Comparison of ENCODE assay signal across 12 cellular contexts in the genomic region with DNA sequence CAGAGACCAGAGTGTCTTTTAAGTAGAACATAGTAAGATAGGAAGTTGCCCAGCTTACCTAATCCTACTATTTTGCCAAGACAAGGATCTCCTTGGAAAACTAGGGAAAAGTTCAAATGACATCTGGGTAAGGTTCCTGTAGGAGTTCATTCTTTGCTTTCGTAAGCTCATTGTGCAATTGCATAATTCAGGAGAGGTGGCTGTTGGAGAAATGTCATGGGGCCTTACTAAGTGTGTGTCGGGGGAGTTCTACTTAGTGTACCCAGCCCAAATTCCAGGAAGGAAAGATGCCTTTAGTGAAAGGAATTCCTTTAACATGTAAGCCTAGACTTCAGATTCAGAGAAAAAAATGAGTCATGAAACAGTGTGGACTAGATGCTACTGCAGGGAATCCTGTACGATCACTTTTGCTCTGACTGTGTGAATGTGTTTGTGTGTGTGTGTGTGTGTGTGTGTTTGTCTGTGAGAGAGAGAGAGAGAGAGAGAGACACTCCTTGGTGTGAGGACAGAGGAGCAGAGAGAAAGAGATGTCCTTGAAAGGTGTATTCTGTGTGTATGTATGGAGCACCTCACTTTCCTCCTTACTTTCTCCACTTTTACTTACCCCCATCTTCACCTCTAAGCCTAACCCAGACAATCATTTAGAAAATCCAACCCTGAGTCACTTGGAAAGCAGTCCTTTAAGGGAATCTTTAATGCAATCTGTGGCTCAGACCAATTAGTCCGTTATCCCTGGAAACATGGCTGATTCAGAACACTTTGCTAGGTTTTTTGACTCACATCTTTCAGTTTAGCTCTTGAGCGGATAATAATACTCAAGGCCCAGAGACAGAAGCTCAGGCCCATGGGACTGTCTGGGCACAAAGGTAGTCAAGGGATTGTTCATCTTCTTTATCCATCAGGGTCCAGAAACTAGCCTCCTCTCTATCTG.
DNase-seq lines count a peak whose midpoint lies in the region; TF ChIP-seq lines count a peak whose summit lies in the region.
"Had no signal": no experiment of that assay in that cellular context is flagged by ENCODE, and none has a peak within 500 bp of the region (broad histone marks: within the 10 kb centered on the region; RNA-seq: fewer than 3 reads in every experiment).

No MANE protein-coding gene starts in this region.

- POLR2A ChIA-PET in AG04449 (lab: Yijun Ruan, JAX), result interaction anchor here (1.3 kb wide), 1 partner anchor 115 kb away, joined by 3 read pairs; no protein-coding TSS in a partner anchor
- POLR2A ChIA-PET in MCF 10A (lab: Yijun Ruan, JAX), result interaction anchor here (1.0 to 1.8 kb wide), 6 partner anchors 8 to 114 kb away, joined by 4 to 10 read pairs (median 6); a partner anchor contains a TSS

- CTCF ChIA-PET in AG04449 (lab: Yijun Ruan, JAX), result interaction anchor here (1.2 to 4.3 kb wide), 6 partner anchors 9 to 135 kb away, joined by 3 to 19 read pairs (median 7); no protein-coding TSS in a partner anchor
- CTCF ChIA-PET in MCF 10A (lab: Yijun Ruan, JAX), result interaction anchor here (0.7 to 7.5 kb wide), 7 partner anchors 9 to 134 kb away, joined by 3 to 45 read pairs (median 4); no protein-coding TSS in a partner anchor

- peak overlapping the region; percentile 97 for H3K27ac Mint-ChIP-seq in HFFc6
- H3K27ac Mint-ChIP-seq in MCF 10A (ENCODE audit: low read depth, unreplicated experiment), result peak overlapping the region; percentile 1

- H3K79me1 ChIP-seq in mesenchymal stem cell (replicated peaks; ENCODE audit: low read length, poor library complexity, severe bottlenecking), result no peaks in the 10 kb centered on the region

- H3K9me3 Mint-ChIP-seq in HFFc6 (no peaks in the 10 kb centered on the region), MCF 10A (ENCODE audit: unreplicated experiment) (no peaks in the 10 kb centered on the region)
- H3K9me3 Mint-ChIP-seq: naive B cell had no signal

- peak overlapping the region in 1 of 2 experiments; percentile 28 for H3K14ac ChIP-seq in mesenchymal stem cell (ENCODE audit: low read length in 2 of 2)

- 35% methylated on average over 5 of the region's 5 CpGs for WGBS in mesenchymal stem cell

- H3K36me3 ChIP-seq in mesenchymal stem cell (ENCODE audit: control insufficient read depth in 1 of 2, insufficient read depth in 2 of 2, low read depth in 1 of 2, low read length in 2 of 2), result no peaks in the 10 kb centered on the region

- TF ChIP-seq CTCF in AG04449 (IDR thresholded peaks at IDR 0.05; ENCODE audit: insufficient read depth, low read length, missing control alignments) (no peak), HFFc6 (IDR thresholded peaks at IDR 0.05) (no peak), MCF 10A (IDR thresholded peaks at IDR 0.05; ENCODE audit: unreplicated experiment) (no peak)

- H4K91ac ChIP-seq in mesenchymal stem cell (ENCODE audit: low read length), result no peak overlapping the region

- H3K4me2 ChIP-seq in mesenchymal stem cell (ENCODE audit: low read length, poor library complexity, severe bottlenecking), result no peak overlapping the region

- no peak overlapping the region for H3K27ac ChIP-seq in mesenchymal stem cell (ENCODE audit: low read length, poor library complexity, severe bottlenecking)

- peak overlapping the region; percentile 12 to 21 for H3K18ac ChIP-seq in mesenchymal stem cell (ENCODE audit: low read depth in 1 of 2, low read length in 2 of 2)

- H3K4me1 Mint-ChIP-seq in HFFc6 (ENCODE audit: low read depth) (peaks cover 44% of the 10 kb centered on the region), MCF 10A (ENCODE audit: insufficient read depth, unreplicated experiment) (peaks cover 6% of the 10 kb centered on the region)

- peak overlapping the region; percentile 31 to 84 for H2BK12ac ChIP-seq in mesenchymal stem cell (ENCODE audit: low read length in 2 of 2)

- peak overlapping the region; percentile 66 for H3K9ac ChIP-seq in mesenchymal stem cell (ENCODE audit: low read length)

- no peaks in the 10 kb centered on the region for H3K9me3 ChIP-seq in mesenchymal stem cell (ENCODE audit: control insufficient read depth, low read length)

- H2AFZ ChIP-seq in mesenchymal stem cell (ENCODE audit: low read depth, low read length), result no peak overlapping the region

- H3K4me3 ChIP-seq in AG04449 (ENCODE audit: low read depth, low read length) (no peak overlapping the region), mesenchymal stem cell (ENCODE audit: insufficient read depth in 1 of 2, low read depth in 1 of 2, low read length in 2 of 2) (peak overlapping the region in 1 of 2 experiments; percentile 40)

- H3K27me3 Mint-ChIP-seq in HFFc6 (ENCODE audit: insufficient read depth) (no peaks in the 10 kb centered on the region; the same call in 1 of the 2 replicates), MCF 10A (ENCODE audit: insufficient read depth, unreplicated experiment) (peaks cover 49% of the 10 kb centered on the region)

- peak overlapping the region; percentile 84 for H3K4me3 Mint-ChIP-seq in HFFc6
- H3K4me3 Mint-ChIP-seq in MCF 10A (ENCODE audit: unreplicated experiment), result no peak overlapping the region
- H3K4me3 Mint-ChIP-seq: naive B cell had no signal

- H2AK5ac ChIP-seq in mesenchymal stem cell (ENCODE audit: low read length, severe bottlenecking), result no peak overlapping the region

- no peak overlapping the region for H2BK15ac ChIP-seq in mesenchymal stem cell (ENCODE audit: low read depth, poor library complexity, severe bottlenecking)

- peaks cover 0 to 17% of the 10 kb centered on the region in 2 experiments for H3K27me3 ChIP-seq in mesenchymal stem cell (ENCODE audit: control insufficient read depth in 1 of 2, insufficient read depth in 1 of 2, low read length in 2 of 2)

- BruUV-seq in MCF 10A (replicated peaks; lab: Mats Ljungman, UMichigan), result no TSS peak

- no peaks in the 10 kb centered on the region for H3K4me1 ChIP-seq in mesenchymal stem cell (ENCODE audit: control insufficient read depth, insufficient read depth, low read depth, low read length)

- DNase-seq in AG04449 (ENCODE audit: low read depth, low spot score), result peak; percentile 80
- DNase-seq in HFFc6, result peak; percentile 81
- peak; percentile 90 for DNase-seq in MCF 10A (ENCODE audit: unreplicated experiment)
- peak; percentile 88 for DNase-seq in mesenchymal stem cell
- no peak for DNase-seq in NOMO-1 treated with DMSO at 0.1 percent for 48 hours (lab: John Stamatoyannopoulos, UW; ENCODE audit: unreplicated experiment)
- no peak for DNase-seq in superior temporal gyrus (ENCODE audit: extremely low spot score)
- no peak for DNase-seq in medulla oblongata (ENCODE audit: extremely low spot score)
- DNase-seq in mucosa of gallbladder (ENCODE audit: low spot score), result no peak
- DNase-seq: activated CD4-positive, alpha-beta T cell treated with anti-CD3 and anti-CD28 coated beads, Interleukin-2, amount 50 U/mL, for 4 hours; DMS79; effector CD8-positive, alpha-beta T cell; naive B cell had no signal

- no peak overlapping the region for H3K23ac ChIP-seq in mesenchymal stem cell (ENCODE audit: low read length in 2 of 2)

- H2BK5ac ChIP-seq in mesenchymal stem cell (ENCODE audit: low read depth, low read length, poor library complexity, severe bottlenecking), result no peak overlapping the region

- no peaks in the 10 kb centered on the region for H3K36me3 Mint-ChIP-seq in HFFc6 (ENCODE audit: low read depth)
- H3K36me3 Mint-ChIP-seq in MCF 10A (ENCODE audit: insufficient read depth, unreplicated experiment), result no peaks in the 10 kb centered on the region
- H3K36me3 Mint-ChIP-seq: naive B cell had no signal

- intact Hi-C loops in MCF 10A (cut with micrococcal nuclease), result loop anchor here (10.0 kb wide), 1 partner anchor 73 kb away; no protein-coding TSS in a partner anchor

- peak overlapping the region; percentile 28 to 35 for H3K4ac ChIP-seq in mesenchymal stem cell (ENCODE audit: low read depth in 1 of 2, low read length in 2 of 2)

- peak overlapping the region; percentile 64 for H4K8ac ChIP-seq in mesenchymal stem cell (ENCODE audit: low read length)

- H2BK120ac ChIP-seq in mesenchymal stem cell (ENCODE audit: low read depth, low read length), result no peak overlapping the region

Comparison
In these comparisons a context has a peak if more than half of its experiments do, and no peak if none do; other contexts are left out.
1. DNase-seq: peak in AG04449 (single experiment), HFFc6 (single experiment), MCF 10A (single experiment) and mesenchymal stem cell (single experiment); none in NOMO-1 treated with DMSO at 0.1 percent for 48 hours (single experiment), superior temporal gyrus (single experiment), medulla oblongata (single experiment) and mucosa of gallbladder (single experiment).